30 cellular contexts compared by ENCODE assay signal in genomic region chr9:15746905-15747304, GRCh38.
"Had no signal": no experiment of that assay in that cellular context is flagged by ENCODE, and none has a peak within 500 bp of the region (broad histone marks: within the 10 kb centered on the region; RNA-seq: fewer than 3 reads in every experiment).

No MANE protein-coding gene starts in this region.

- H3K4me3 ChIP-seq: coronary artery, dorsolateral prefrontal cortex, heart right ventricle had no signal

- H3K9me3 Mint-ChIP-seq: endodermal cell; T-helper 2 cell treated with Interferon-gamma antibody and Interleukin-4, amounts not matched to agents 5 μg/mL and 100 μg/mL, for 36 hours had no signal

- H3K27me3 ChIP-seq: brain microvascular endothelial cell, dorsolateral prefrontal cortex, heart right ventricle had no signal

- H3K4me3 Mint-ChIP-seq: activated CD4-positive, alpha-beta memory T cell treated with anti-CD3 and anti-CD28 coated beads, Interleukin-2, amount 10 ng/mL, durations not matched to agents 7 days and 5 days; activated CD4-positive, alpha-beta T cell treated with anti-CD3 and anti-CD28 coated beads, Interleukin-2, amount 10 ng/mL, durations not matched to agents 7 days and 5 days; activated naive CD8-positive, alpha-beta T cell; activated T-cell treated with anti-CD3 and anti-CD28 coated beads, Interleukin-2, amount 50 U/mL, for 24 hours; activated T-cell treated with anti-CD3 and anti-CD28 coated beads, Interleukin-2, amount 50 U/mL, for 72 hours; central memory CD8-positive, alpha-beta T cell; dendritic cell treated with granulocyte-macrophage colony-stimulating factor and Interleukin-4, amounts not matched to agents 40 ng/mL and 50 ng/mL, for 4 days; endodermal cell; T-helper 17 cell; T-helper 2 cell treated with Interferon-gamma antibody and Interleukin-4, amounts not matched to agents 5 μg/mL and 100 μg/mL, for 36 hours had no signal

- H3K4me1 Mint-ChIP-seq: activated CD4-positive, alpha-beta memory T cell treated with anti-CD3 and anti-CD28 coated beads, Interleukin-2, amount 10 ng/mL, durations not matched to agents 7 days and 5 days; activated CD4-positive, alpha-beta T cell treated with anti-CD3 and anti-CD28 coated beads, Interleukin-2, amount 10 ng/mL, durations not matched to agents 7 days and 5 days; central memory CD8-positive, alpha-beta T cell; endodermal cell; T-helper 17 cell had no signal

- DNase-seq: activated CD4-positive, alpha-beta memory T cell treated with anti-CD3 and anti-CD28 coated beads, Interleukin-2, amount 10 ng/mL, durations not matched to agents 7 days and 5 days; activated CD4-positive, alpha-beta T cell treated with anti-CD3 and anti-CD28 coated beads for 1 hour; activated CD4-positive, alpha-beta T cell treated with anti-CD3 and anti-CD28 coated beads for 4 hours; activated CD4-positive, alpha-beta T cell treated with anti-CD3 and anti-CD28 coated beads, Interleukin-2, amount 10 ng/mL, durations not matched to agents 7 days and 5 days; activated CD4-positive, alpha-beta T cell treated with anti-CD3 and anti-CD28 coated beads, Interleukin-2, amount 50 U/mL, for 4 hours; activated CD8-positive, alpha-beta memory T cell treated with anti-CD3 and anti-CD28 coated beads, Interleukin-2, amount 50 U/mL, for 48 hours; activated gamma-delta T cell; activated naive CD4-positive, alpha-beta T cell treated with anti-CD3 and anti-CD28 coated beads, Interleukin-2, amount 50 U/mL, for 16 hours; activated naive CD4-positive, alpha-beta T cell treated with Interleukin-2 at 50 U/mL for 16 hours; activated T-cell treated with anti-CD3 and anti-CD28 coated beads for 4 hours; activated T-cell treated with anti-CD3 and anti-CD28 coated beads, Interleukin-2, amount 50 U/mL, for 24 hours; activated T-cell treated with anti-CD3 and anti-CD28 coated beads, Interleukin-2, amount 50 U/mL, for 72 hours; amniotic stem cell; anterior cingulate cortex; brain microvascular endothelial cell; dorsolateral prefrontal cortex; effector memory CD4-positive, alpha-beta T cell; endodermal cell; foreskin fibroblast; glutamatergic neuron; heart right ventricle; T-helper 1 cell; T-helper 17 cell; T1000 had no signal

- H3K27ac Mint-ChIP-seq: activated CD4-positive, alpha-beta memory T cell treated with anti-CD3 and anti-CD28 coated beads, Interleukin-2, amount 10 ng/mL, durations not matched to agents 7 days and 5 days; activated CD4-positive, alpha-beta T cell treated with anti-CD3 and anti-CD28 coated beads, Interleukin-2, amount 10 ng/mL, durations not matched to agents 7 days and 5 days; activated naive CD8-positive, alpha-beta T cell; activated T-cell treated with anti-CD3 and anti-CD28 coated beads, Interleukin-2, amount 50 U/mL, for 24 hours; activated T-cell treated with anti-CD3 and anti-CD28 coated beads, Interleukin-2, amount 50 U/mL, for 72 hours; dendritic cell treated with granulocyte-macrophage colony-stimulating factor and Interleukin-4, amounts not matched to agents 40 ng/mL and 50 ng/mL, for 4 days; endodermal cell; T-helper 17 cell; T-helper 2 cell treated with Interferon-gamma antibody and Interleukin-4, amounts not matched to agents 5 μg/mL and 100 μg/mL, for 36 hours had no signal

- H3K4me1 ChIP-seq: heart right ventricle had no signal

- H3K36me3 ChIP-seq: brain microvascular endothelial cell had no signal

- H3K27ac ChIP-seq: brain microvascular endothelial cell, coronary artery, dorsolateral prefrontal cortex, heart right ventricle had no signal

- ATAC-seq: activated T-cell treated with anti-CD3 and anti-CD28 coated beads, Interleukin-2, amount 50 U/mL, for 72 hours; esophagus mucosa; heart right ventricle; T-helper 17 cell had no signal

- H3K27me3 Mint-ChIP-seq: activated CD4-positive, alpha-beta memory T cell treated with anti-CD3 and anti-CD28 coated beads, Interleukin-2, amount 10 ng/mL, durations not matched to agents 7 days and 5 days; activated CD4-positive, alpha-beta T cell treated with anti-CD3 and anti-CD28 coated beads, Interleukin-2, amount 10 ng/mL, durations not matched to agents 7 days and 5 days; activated naive CD8-positive, alpha-beta T cell; activated T-cell treated with anti-CD3 and anti-CD28 coated beads, Interleukin-2, amount 50 U/mL, for 24 hours; central memory CD8-positive, alpha-beta T cell; dendritic cell treated with granulocyte-macrophage colony-stimulating factor and Interleukin-4, amounts not matched to agents 40 ng/mL and 50 ng/mL, for 4 days; T-helper 17 cell had no signal
